In genomic region chr1:182293119-182293589, GRCh38 we compare ENCODE assay signal across 24 cellular contexts.
"Had no signal": no experiment of that assay in that cellular context is flagged by ENCODE, and none has a peak within 500 bp of the region (broad histone marks: within the 10 kb centered on the region; RNA-seq: fewer than 3 reads in every experiment).

No MANE protein-coding gene starts in this region.

- H3K27me3 Mint-ChIP-seq: activated naive CD8-positive, alpha-beta T cell; stimulated activated naive CD8-positive, alpha-beta T cell treated with anti-CD3 and anti-CD28 coated beads, Interleukin-15, amount 100 ng/mL, for 72 hours had no signal

- H3K4me3 ChIP-seq: adrenal gland, ascending aorta, colonic mucosa, esophagus muscularis mucosa, heart right ventricle, pancreas, suprapubic skin, tibial nerve had no signal

- H3K27me3 ChIP-seq: adrenal gland, ascending aorta, colonic mucosa, esophagus muscularis mucosa, heart right ventricle, neutrophil, pancreas, suprapubic skin, tibial nerve had no signal

- H3K36me3 Mint-ChIP-seq: activated naive CD8-positive, alpha-beta T cell; mesothelial cell of epicardium; natural killer cell; WTC11 had no signal

- H3K4me3 Mint-ChIP-seq: activated naive CD8-positive, alpha-beta T cell; activated T-cell treated with anti-CD3 and anti-CD28 coated beads, Interleukin-2, amount 50 U/mL, for 4 hours; mesothelial cell of epicardium; natural killer cell; stimulated activated naive CD8-positive, alpha-beta T cell treated with anti-CD3 and anti-CD28 coated beads, Interleukin-15, amount 100 ng/mL, for 72 hours; WTC11 had no signal

- H3K36me3 ChIP-seq: adrenal gland, ascending aorta, colonic mucosa, esophagus muscularis mucosa, heart right ventricle, neutrophil, pancreas, suprapubic skin, tibial nerve had no signal

- H3K9me3 ChIP-seq: adrenal gland, ascending aorta, colonic mucosa, esophagus muscularis mucosa, heart right ventricle, neutrophil, pancreas, suprapubic skin, tibial nerve had no signal

- H3K27ac Mint-ChIP-seq: activated naive CD8-positive, alpha-beta T cell; activated T-helper 2 cell treated with anti-CD3 and anti-CD28 coated beads, Interferon-gamma antibody, Interleukin-2, Interleukin-4, amounts not matched to agents 10 μg/mL and 5 μg/mL and 100 μg/mL, durations not matched to agents 14 hours and 24 hours and 36 hours; mesothelial cell of epicardium; natural killer cell; stimulated activated naive CD8-positive, alpha-beta T cell treated with anti-CD3 and anti-CD28 coated beads, Interleukin-15, amount 100 ng/mL, for 72 hours; WTC11 had no signal

- H3K4me1 Mint-ChIP-seq: mesothelial cell of epicardium; stimulated activated naive CD8-positive, alpha-beta T cell treated with anti-CD3 and anti-CD28 coated beads, Interleukin-15, amount 100 ng/mL, for 72 hours had no signal

- ATAC-seq: activated T-cell treated with anti-CD3 and anti-CD28 coated beads, Interleukin-2, amount 50 U/mL, for 4 hours; natural killer cell; stimulated activated naive CD8-positive, alpha-beta T cell treated with anti-CD3 and anti-CD28 coated beads, Interleukin-15, amount 100 ng/mL, for 72 hours; WTC11 had no signal

- H3K9me3 Mint-ChIP-seq: activated T-cell treated with anti-CD3 and anti-CD28 coated beads, Interleukin-2, amount 50 U/mL, for 4 hours; activated T-helper 2 cell treated with anti-CD3 and anti-CD28 coated beads, Interferon-gamma antibody, Interleukin-2, Interleukin-4, amounts not matched to agents 10 μg/mL and 5 μg/mL and 100 μg/mL, durations not matched to agents 14 hours and 24 hours and 36 hours; mesothelial cell of epicardium; natural killer cell; stimulated activated naive CD8-positive, alpha-beta T cell treated with anti-CD3 and anti-CD28 coated beads, Interleukin-15, amount 100 ng/mL, for 72 hours; WTC11 had no signal

- DNase-seq: activated CD4-positive, alpha-beta T cell treated with anti-CD3 and anti-CD28 coated beads, Interleukin-2, amount 50 U/mL, for 4 hours; activated CD8-positive, alpha-beta memory T cell treated with anti-CD3 and anti-CD28 coated beads for 24 hours; activated CD8-positive, alpha-beta memory T cell treated with anti-CD3 and anti-CD28 coated beads, Interleukin-2, amount 50 U/mL, for 4 hours; activated naive CD4-positive, alpha-beta T cell; activated T-cell treated with anti-CD3 and anti-CD28 coated beads, Interleukin-2, amount 50 U/mL, for 4 hours; adrenal gland; colonic mucosa; heart right ventricle; left colon; natural killer cell; stimulated activated CD4-positive, alpha-beta T cell treated with anti-CD3 and anti-CD28 coated beads, Interleukin-12 subunit alpha, Interleukin-12 subunit beta, amount 100 ng/mL, for 4 hours; stimulated activated CD4-positive, alpha-beta T cell treated with anti-CD3 and anti-CD28 coated beads, Interleukin-4, amount 100 ng/mL, for 4 hours; stimulated activated naive CD8-positive, alpha-beta T cell treated with anti-CD3 and anti-CD28 coated beads, Interleukin-15, amount 100 ng/mL, for 72 hours; T-helper 9 cell had no signal

- H3K27ac ChIP-seq: adrenal gland, ascending aorta, colonic mucosa, esophagus muscularis mucosa, heart right ventricle, neutrophil, pancreas, suprapubic skin had no signal
